13 cellular contexts compared by ENCODE assay signal in the genomic region with DNA sequence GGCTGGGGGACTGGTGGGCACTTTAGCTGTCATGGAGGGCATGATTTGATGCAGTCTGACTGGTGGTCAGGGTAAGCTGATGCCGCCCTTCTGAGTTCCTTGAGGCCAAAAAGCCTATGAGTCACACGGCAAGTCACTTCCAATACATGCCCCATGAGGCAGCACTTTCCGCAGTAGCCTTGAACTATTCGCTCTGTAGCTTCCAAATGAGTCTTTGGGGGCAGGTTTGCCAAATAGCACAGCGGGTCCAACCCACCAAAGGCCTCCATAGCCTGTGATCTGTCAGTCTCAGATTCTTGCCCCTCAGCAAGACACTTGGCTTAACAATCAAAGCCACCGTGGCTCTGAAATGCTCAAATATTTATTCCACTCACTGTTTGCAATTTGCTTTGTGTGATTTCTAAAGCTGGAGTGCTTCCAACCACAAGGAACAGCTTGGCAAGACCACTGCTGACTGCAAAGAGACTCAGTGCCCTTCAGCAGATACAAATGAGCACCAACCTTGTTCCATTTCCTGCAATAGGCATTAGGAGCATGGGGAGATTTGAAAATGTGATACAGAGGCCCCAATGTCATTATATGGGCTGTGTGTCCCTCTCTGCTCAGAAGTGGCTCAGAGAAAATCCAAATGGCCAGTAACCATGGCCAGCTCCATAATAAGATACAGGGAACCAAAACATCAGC. TPM values are rescaled to one million over a fixed set of nuclear protein-coding genes. Genes with fewer than 3 reads are reported as not detected.
DNase-seq lines count a peak whose midpoint lies in the region; ATAC-seq lines count a peak whose summit lies in the region.
"Had no signal": no experiment of that assay in that cellular context is flagged by ENCODE, and none has a peak within 500 bp of the region (broad histone marks: within the 10 kb centered on the region; RNA-seq: fewer than 3 reads in every experiment).

No MANE protein-coding gene starts in this region.

- no peak for ATAC-seq in HG03520 (IDR thresholded peaks at IDR 0.05; ENCODE audit: unreplicated experiment)
- ATAC-seq in natural killer cell treated with Interleukin-12 subunit alpha and Interleukin-12 subunit beta and Interleukin-15 and Interleukin-18, amount 100 ng/mL, for 72 hours, result no peak
- ATAC-seq: effector memory CD8-positive, alpha-beta T cell; stimulated activated memory B cell treated with anti-CD40 and anti-IgM and Interleukin-4, amounts not matched to agents 10 μg/mL and 1 μg/mL and 100 μg/mL, for 72 hours had no signal

- no peak overlapping the region for H3K27ac Mint-ChIP-seq in natural killer cell treated with Interleukin-12 subunit alpha and Interleukin-12 subunit beta and Interleukin-15 and Interleukin-18, amount 100 ng/mL, for 72 hours
- H3K27ac Mint-ChIP-seq: effector memory CD8-positive, alpha-beta T cell had no signal

- DNase-seq in GOT3 (lab: John Stamatoyannopoulos, UW) (peak; percentile 15), RPMI7951 (ENCODE audit: low read depth) (peak; percentile 87), fibroblast of peridontal ligament (ENCODE audit: extremely low read depth) (peak; percentile 23), putamen (ENCODE audit: low spot score) (peak; percentile 45), NCI-H2171 (lab: John Stamatoyannopoulos, UW) (no peak)
- no peak for DNase-seq in central memory CD4-positive, alpha-beta T cell
- no peak for DNase-seq in natural killer cell treated with Interleukin-12 subunit alpha and Interleukin-12 subunit beta and Interleukin-15 and Interleukin-18, amount 100 ng/mL, for 72 hours (ENCODE audit: low spot score)
- DNase-seq: activated naive CD4-positive, alpha-beta T cell; DMS 273 treated with DMSO at 0.1 percent for 48 hours; effector memory CD8-positive, alpha-beta T cell; small intestine had no signal

- no peak overlapping the region for H3K4me3 Mint-ChIP-seq in natural killer cell treated with Interleukin-12 subunit alpha and Interleukin-12 subunit beta and Interleukin-15 and Interleukin-18, amount 100 ng/mL, for 72 hours
- H3K4me3 Mint-ChIP-seq: effector memory CD8-positive, alpha-beta T cell; stimulated activated memory B cell treated with anti-CD40 and anti-IgM and Interleukin-4, amounts not matched to agents 10 μg/mL and 1 μg/mL and 100 μg/mL, for 72 hours had no signal

- H3K27me3 Mint-ChIP-seq in natural killer cell treated with Interleukin-12 subunit alpha and Interleukin-12 subunit beta and Interleukin-15 and Interleukin-18, amount 100 ng/mL, for 72 hours, result peaks cover 3 to 14% of the 10 kb centered on the region in 2 donors
- H3K27me3 Mint-ChIP-seq: stimulated activated memory B cell treated with anti-CD40 and anti-IgM and Interleukin-4, amounts not matched to agents 10 μg/mL and 1 μg/mL and 100 μg/mL, for 72 hours had no signal

- H3K36me3 Mint-ChIP-seq in natural killer cell treated with Interleukin-12 subunit alpha and Interleukin-12 subunit beta and Interleukin-15 and Interleukin-18, amount 100 ng/mL, for 72 hours, result no peaks in the 10 kb centered on the region
- H3K36me3 Mint-ChIP-seq: stimulated activated memory B cell treated with anti-CD40 and anti-IgM and Interleukin-4, amounts not matched to agents 10 μg/mL and 1 μg/mL and 100 μg/mL, for 72 hours had no signal

- peaks cover 3% of the 10 kb centered on the region for H3K9me3 Mint-ChIP-seq in natural killer cell treated with Interleukin-12 subunit alpha and Interleukin-12 subunit beta and Interleukin-15 and Interleukin-18, amount 100 ng/mL, for 72 hours
- H3K9me3 Mint-ChIP-seq: effector memory CD8-positive, alpha-beta T cell had no signal

- no peaks in the 10 kb centered on the region for H3K4me1 Mint-ChIP-seq in natural killer cell treated with Interleukin-12 subunit alpha and Interleukin-12 subunit beta and Interleukin-15 and Interleukin-18, amount 100 ng/mL, for 72 hours (ENCODE audit: low read depth in 2 of 2)
- H3K4me1 Mint-ChIP-seq: stimulated activated memory B cell treated with anti-CD40 and anti-IgM and Interleukin-4, amounts not matched to agents 10 μg/mL and 1 μg/mL and 100 μg/mL, for 72 hours had no signal

RNA-seq across cellular contexts. Expression of a gene that starts 45.4 kb away (rescaled TPM):
- not detected in 2 replicates for total RNA-seq in RPMI7951 (2014; rRNA removed; shearing (Covaris generic))
- total RNA-seq in natural killer cell treated with Interleukin-12 subunit alpha and Interleukin-12 subunit beta and Interleukin-15 and Interleukin-18, amount 100 ng/mL, for 72 hours, result not detected

Comparison
In these comparisons a context has a peak if more than half of its experiments do, and no peak if none do; other contexts are left out.
1. DNase-seq: peak in GOT3 (single experiment), RPMI7951 (single experiment), fibroblast of peridontal ligament (single experiment) and putamen (single experiment); none in NCI-H2171 (single experiment), central memory CD4-positive, alpha-beta T cell (single experiment) and natural killer cell treated with Interleukin-12 subunit alpha and Interleukin-12 subunit beta and Interleukin-15 and Interleukin-18, amount 100 ng/mL, for 72 hours (single experiment).